Comparison of ENCODE assay signal across 1 cellular context in the genomic region with DNA sequence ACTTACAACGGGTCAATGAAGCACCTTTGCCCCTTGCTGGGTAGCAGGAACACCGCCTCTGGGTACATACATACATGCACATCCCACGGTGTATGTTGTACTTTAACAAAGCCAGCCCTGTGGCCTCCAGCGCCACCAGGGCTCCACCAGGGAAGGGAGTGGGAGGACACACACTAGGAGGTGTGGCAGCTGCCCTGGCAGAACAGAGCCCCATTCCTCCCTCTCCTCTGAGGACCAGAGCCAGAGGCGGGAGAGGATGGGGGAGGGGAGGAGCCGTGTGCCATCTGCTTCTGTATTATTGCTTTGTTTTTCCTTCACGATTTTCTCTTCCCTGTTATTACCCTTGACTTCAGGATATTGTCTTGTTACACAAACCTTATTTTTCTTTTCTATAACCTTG.
TF ChIP-seq lines count a peak whose summit lies in the region.

No MANE protein-coding gene starts in this region.

TF ChIP-seq in HEK293, 187 proteins besides CTCF, POLR2A, EP300 and RAD21 (continued from another document):
- TF ChIP-seq, protein P1, sequence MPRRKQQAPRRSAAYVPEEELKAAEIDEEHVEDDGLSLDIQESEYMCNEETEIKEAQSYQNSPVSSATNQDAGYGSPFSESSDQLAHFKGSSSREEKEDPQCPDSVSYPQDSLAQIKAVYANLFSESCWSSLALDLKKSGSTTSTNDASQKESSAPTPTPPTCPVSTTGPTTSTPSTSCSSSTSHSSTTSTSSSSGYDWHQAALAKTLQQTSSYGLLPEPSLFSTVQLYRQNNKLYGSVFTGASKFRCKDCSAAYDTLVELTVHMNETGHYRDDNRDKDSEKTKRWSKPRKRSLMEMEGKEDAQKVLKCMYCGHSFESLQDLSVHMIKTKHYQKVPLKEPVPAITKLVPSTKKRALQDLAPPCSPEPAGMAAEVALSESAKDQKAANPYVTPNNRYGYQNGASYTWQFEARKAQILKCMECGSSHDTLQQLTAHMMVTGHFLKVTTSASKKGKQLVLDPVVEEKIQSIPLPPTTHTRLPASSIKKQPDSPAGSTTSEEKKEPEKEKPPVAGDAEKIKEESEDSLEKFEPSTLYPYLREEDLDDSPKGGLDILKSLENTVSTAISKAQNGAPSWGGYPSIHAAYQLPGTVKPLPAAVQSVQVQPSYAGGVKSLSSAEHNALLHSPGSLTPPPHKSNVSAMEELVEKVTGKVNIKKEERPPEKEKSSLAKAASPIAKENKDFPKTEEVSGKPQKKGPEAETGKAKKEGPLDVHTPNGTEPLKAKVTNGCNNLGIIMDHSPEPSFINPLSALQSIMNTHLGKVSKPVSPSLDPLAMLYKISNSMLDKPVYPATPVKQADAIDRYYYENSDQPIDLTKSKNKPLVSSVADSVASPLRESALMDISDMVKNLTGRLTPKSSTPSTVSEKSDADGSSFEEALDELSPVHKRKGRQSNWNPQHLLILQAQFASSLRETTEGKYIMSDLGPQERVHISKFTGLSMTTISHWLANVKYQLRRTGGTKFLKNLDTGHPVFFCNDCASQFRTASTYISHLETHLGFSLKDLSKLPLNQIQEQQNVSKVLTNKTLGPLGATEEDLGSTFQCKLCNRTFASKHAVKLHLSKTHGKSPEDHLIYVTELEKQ (tag by site-specific recombination; IDR thresholded peaks at IDR 0.05; ENCODE audit: borderline replicate concordance), result no peak
- TF ChIP-seq ZNF571 (tag by site-specific recombination; IDR thresholded peaks at IDR 0.05) (no peak), SP3 (tag by site-specific recombination; IDR thresholded peaks at IDR 0.05) (no peak), ZNF707 (tag by site-specific recombination; IDR thresholded peaks at IDR 0.05) (no peak)
